ENCODE assay signal across 8 cellular contexts in genomic region chr17:16996726-16997125, GRCh38. TPM values are rescaled to one million over a fixed set of nuclear protein-coding genes. Genes with fewer than 3 reads are reported as not detected.
"Had no signal": no experiment of that assay in that cellular context is flagged by ENCODE, and none has a peak within 500 bp of the region (broad histone marks: within the 10 kb centered on the region; RNA-seq: fewer than 3 reads in every experiment).

No MANE protein-coding gene starts in this region.

RNA-seq across cellular contexts. Expression of gene TNFRSF13B, which starts 24.8 kb away (rescaled TPM):
- total RNA-seq: LHCN-M2, MCF 10A, NCI-H460, PC-9, Right ventricle myocardium inferior, RPMI7951, SJCRH30, SK-MEL-5 had no signal
